Comparison of ENCODE assay signal across 17 cellular contexts in the genomic region with DNA sequence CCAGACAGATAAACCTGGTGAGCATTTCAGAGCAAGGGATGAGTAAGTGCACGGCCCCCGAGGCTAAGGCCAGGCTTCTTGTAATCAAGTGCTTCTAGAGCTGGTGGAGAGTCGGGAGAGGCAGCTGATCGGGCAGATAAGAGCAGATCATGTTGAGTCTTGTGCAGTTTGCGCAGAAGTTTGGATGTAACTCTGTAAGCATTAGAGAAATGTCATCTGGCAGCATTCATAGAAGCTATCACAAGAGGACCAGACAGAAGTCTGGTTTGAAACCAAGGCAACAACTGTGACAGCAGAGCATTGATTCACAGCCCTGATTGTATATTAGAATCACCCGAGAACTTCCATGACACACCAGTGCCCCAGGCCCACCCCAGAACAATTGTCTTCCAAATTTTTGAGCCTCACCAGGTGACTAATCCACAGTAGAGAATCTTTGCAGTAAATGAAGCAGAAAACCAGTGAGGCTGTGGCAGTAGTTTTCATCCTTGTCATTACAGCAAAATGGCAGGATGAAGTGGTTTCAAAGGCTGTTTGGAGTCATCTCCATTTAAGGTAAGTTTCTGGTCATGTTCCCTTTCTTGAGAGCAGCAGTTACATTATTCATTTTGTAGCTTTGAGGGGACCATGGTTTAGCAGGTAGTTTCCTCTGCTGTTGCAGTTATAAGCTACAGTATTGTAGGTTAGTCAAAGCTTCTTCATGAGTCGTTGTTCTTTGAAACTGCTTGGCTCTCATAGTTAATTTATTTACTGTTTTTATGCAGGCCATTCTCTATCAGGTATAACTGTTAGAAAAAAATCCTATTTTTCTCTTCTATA.
DNase-seq lines count a peak whose midpoint lies in the region; ATAC-seq and TF ChIP-seq lines count a peak whose summit lies in the region.
"Had no signal": no experiment of that assay in that cellular context is flagged by ENCODE, and none has a peak within 500 bp of the region (broad histone marks: within the 10 kb centered on the region; RNA-seq: fewer than 3 reads in every experiment).

No MANE protein-coding gene starts in this region.

- no peak overlapping the region for H3K27ac ChIP-seq in gastrocnemius medialis
- H3K27ac ChIP-seq: A549, SK-N-MC, tibial artery had no signal

- no peaks in the 10 kb centered on the region for H3K36me3 ChIP-seq in gastrocnemius medialis

- H3K27me3 Mint-ChIP-seq in activated T-cell treated with anti-CD3 and anti-CD28 coated beads, Interleukin-2, amount 50 U/mL, for 72 hours (ENCODE audit: low read depth), result no peaks in the 10 kb centered on the region
- H3K27me3 Mint-ChIP-seq in activated T-helper 17 cell treated with anti-CD3 and anti-CD28 coated beads, Interleukin-2, amount 50 U/mL, for 72 hours, result peaks cover 4% of the 10 kb centered on the region

- no peak for DNase-seq in activated T-cell treated with anti-CD3 and anti-CD28 coated beads, Interleukin-2, amount 50 U/mL, for 72 hours
- no peak for DNase-seq in activated T-cell treated with anti-CD3 and anti-CD28 coated beads, Interleukin-2, amount 50 U/mL, for 1 hour
- DNase-seq in iPS-NIHi7 (ENCODE audit: extremely low spot score), result peak; percentile 19
- DNase-seq in pons (ENCODE audit: low spot score), result no peak
- no peak for DNase-seq in gastrocnemius medialis
- DNase-seq: GDM1; kidney glomerular epithelial cell; NCI-H1092; NCI-H2227 treated with DMSO at 0.1 percent for 48 hours; stimulated activated CD4-positive, alpha-beta T cell treated with anti-CD3 and anti-CD28 coated beads, Interleukin-4, amount 100 ng/mL, for 4 hours; tibial artery had no signal

- ATAC-seq in activated T-cell treated with anti-CD3 and anti-CD28 coated beads, Interleukin-2, amount 50 U/mL, for 72 hours (replicated peaks in 1 of 2), result peak; percentile 81 to 88
- ATAC-seq in activated T-helper 17 cell treated with anti-CD3 and anti-CD28 coated beads, Interleukin-2, amount 50 U/mL, for 72 hours (replicated peaks), result peak; percentile 43
- ATAC-seq in GM18873 (IDR thresholded peaks at IDR 0.05; ENCODE audit: low FRiP score, unreplicated experiment) (no peak), gastrocnemius medialis (no peak), HG03469 (IDR thresholded peaks at IDR 0.05; ENCODE audit: unreplicated experiment) (no peak)
- ATAC-seq: A549 had no signal

- no peaks in the 10 kb centered on the region for H3K4me1 Mint-ChIP-seq in activated T-cell treated with anti-CD3 and anti-CD28 coated beads, Interleukin-2, amount 50 U/mL, for 72 hours (ENCODE audit: low read depth)
- H3K4me1 Mint-ChIP-seq in activated T-helper 17 cell treated with anti-CD3 and anti-CD28 coated beads, Interleukin-2, amount 50 U/mL, for 72 hours, result no peaks in the 10 kb centered on the region

- no peak overlapping the region for H3K4me3 ChIP-seq in gastrocnemius medialis
- H3K4me3 ChIP-seq: A549, SK-N-MC, tibial artery had no signal

- in situ Hi-C loops in gastrocnemius medialis (cut with MboI; ENCODE audit: low sequenced_read_pairs in 4 of 4), result no loop called here

- no peaks in the 10 kb centered on the region for H3K9me3 Mint-ChIP-seq in activated T-cell treated with anti-CD3 and anti-CD28 coated beads, Interleukin-2, amount 50 U/mL, for 72 hours
- H3K9me3 Mint-ChIP-seq in activated T-helper 17 cell treated with anti-CD3 and anti-CD28 coated beads, Interleukin-2, amount 50 U/mL, for 72 hours, result peaks cover 3% of the 10 kb centered on the region
- H3K9me3 Mint-ChIP-seq: activated T-helper 2 cell treated with anti-CD3 and anti-CD28 coated beads, Interferon-gamma antibody, Interleukin-2, Interleukin-4, amounts not matched to agents 10 μg/mL and 5 μg/mL and 100 μg/mL, durations not matched to agents 14 hours and 24 hours and 36 hours had no signal

- intact Hi-C loops in gastrocnemius medialis (cut with DNase I; ENCODE audit: low total_unique reads), result no loop called here

- H3K36me3 Mint-ChIP-seq in activated T-cell treated with anti-CD3 and anti-CD28 coated beads, Interleukin-2, amount 50 U/mL, for 72 hours (ENCODE audit: insufficient read depth in 2 of 2), result no peaks in the 10 kb centered on the region
- H3K36me3 Mint-ChIP-seq in activated T-helper 17 cell treated with anti-CD3 and anti-CD28 coated beads, Interleukin-2, amount 50 U/mL, for 72 hours (ENCODE audit: low read depth), result no peaks in the 10 kb centered on the region

- H3K4me3 Mint-ChIP-seq in activated T-cell treated with anti-CD3 and anti-CD28 coated beads, Interleukin-2, amount 50 U/mL, for 72 hours, result no peak overlapping the region
- H3K4me3 Mint-ChIP-seq in activated T-helper 17 cell treated with anti-CD3 and anti-CD28 coated beads, Interleukin-2, amount 50 U/mL, for 72 hours, result no peak overlapping the region

- H3K9me3 ChIP-seq in gastrocnemius medialis, result no peaks in the 10 kb centered on the region
- H3K9me3 ChIP-seq: A549, tibial artery had no signal

- no peaks in the 10 kb centered on the region for H3K27me3 ChIP-seq in gastrocnemius medialis
- H3K27me3 ChIP-seq: tibial artery had no signal

- TF ChIP-seq CTCF in gastrocnemius medialis (IDR thresholded peaks at IDR 0.05 in 4 of 5, conservative IDR thresholded peaks at IDR 0.05 in 1 of 5), result no peak

- TF ChIP-seq POLR2A in gastrocnemius medialis (IDR thresholded peaks at IDR 0.05), result no peak

- no peak overlapping the region for H3K27ac Mint-ChIP-seq in activated T-cell treated with anti-CD3 and anti-CD28 coated beads, Interleukin-2, amount 50 U/mL, for 72 hours
- no peak overlapping the region for H3K27ac Mint-ChIP-seq in activated T-helper 17 cell treated with anti-CD3 and anti-CD28 coated beads, Interleukin-2, amount 50 U/mL, for 72 hours
- H3K27ac Mint-ChIP-seq: activated T-helper 2 cell treated with anti-CD3 and anti-CD28 coated beads, Interferon-gamma antibody, Interleukin-2, Interleukin-4, amounts not matched to agents 10 μg/mL and 5 μg/mL and 100 μg/mL, durations not matched to agents 14 hours and 24 hours and 36 hours had no signal

- H3K4me1 ChIP-seq in gastrocnemius medialis, result peaks cover 0 to 3% of the 10 kb centered on the region in 2 donors

Comparison
In these comparisons a context has a peak if more than half of its experiments do, and no peak if none do; other contexts are left out.
1. ATAC-seq: peak in activated T-cell treated with anti-CD3 and anti-CD28 coated beads, Interleukin-2, amount 50 U/mL, for 72 hours (2 of 2) and activated T-helper 17 cell treated with anti-CD3 and anti-CD28 coated beads, Interleukin-2, amount 50 U/mL, for 72 hours (single experiment); none in GM18873 (single experiment), gastrocnemius medialis (0 of 2) and HG03469 (single experiment).